In genomic region chr19:48878219-48879024, GRCh38 we compare ENCODE assay signal across 12 cellular contexts. TPM values are rescaled to one million over a fixed set of nuclear protein-coding genes. Genes with fewer than 3 reads are reported as not detected.
DNase-seq lines count a peak whose midpoint lies in the region; ATAC-seq and TF ChIP-seq lines count a peak whose summit lies in the region.
"Had no signal": no experiment of that assay in that cellular context is flagged by ENCODE, and none has a peak within 500 bp of the region (broad histone marks: within the 10 kb centered on the region; RNA-seq: fewer than 3 reads in every experiment).

No MANE protein-coding gene starts in this region.

- H3K9me3 Mint-ChIP-seq in activated naive CD4-positive, alpha-beta T cell treated with anti-CD3 and anti-CD28 coated beads for 36 hours: no peaks in the 10 kb centered on the region

- TF ChIP-seq CTCF in ascending aorta (IDR thresholded peaks at IDR 0.05) (no peak), liver (IDR thresholded peaks at IDR 0.05; ENCODE audit: low read depth, low read length, missing input control) (no peak), upper lobe of right lung (IDR thresholded peaks at IDR 0.05) (no peak)

- peaks cover 14 to 41% of the 10 kb centered on the region in 2 donors for H3K4me1 ChIP-seq in ascending aorta
- peaks cover 1 to 25% (median 15%) of the 10 kb centered on the region in 4 donors for H3K4me1 ChIP-seq in liver (ENCODE audit: control insufficient read depth in 4 of 4, insufficient read depth in 4 of 4, low read length in 3 of 4)
- peaks cover 43% of the 10 kb centered on the region for H3K4me1 ChIP-seq in upper lobe of right lung

- peaks cover 25 to 54% of the 10 kb centered on the region in 2 donors for H3K36me3 ChIP-seq in ascending aorta
- H3K36me3 ChIP-seq in liver (ENCODE audit: control insufficient read depth in 4 of 4, insufficient read depth in 3 of 4, low read depth in 1 of 4, low read length in 3 of 4): peaks cover 0 to 14% (median 9%) of the 10 kb centered on the region in 4 donors
- H3K36me3 ChIP-seq in upper lobe of right lung: peaks cover 45% of the 10 kb centered on the region
- H3K36me3 ChIP-seq: BE2C had no signal

- no peak overlapping the region for H3K4me3 ChIP-seq in ascending aorta
- H3K4me3 ChIP-seq in liver (ENCODE audit: low read depth in 1 of 3, low read length in 3 of 3): no peak overlapping the region
- no peak overlapping the region for H3K4me3 ChIP-seq in upper lobe of right lung
- H3K4me3 ChIP-seq: thyroid gland had no signal

- H3K27ac Mint-ChIP-seq in activated naive CD4-positive, alpha-beta T cell treated with anti-CD3 and anti-CD28 coated beads for 36 hours: peak overlapping the region; percentile 63

- H3K4me1 Mint-ChIP-seq in activated naive CD4-positive, alpha-beta T cell treated with anti-CD3 and anti-CD28 coated beads for 36 hours (ENCODE audit: low read depth): peaks cover 38% of the 10 kb centered on the region

- ATAC-seq in upper lobe of right lung (peak; percentile 64), HG03439 (IDR thresholded peaks at IDR 0.05; ENCODE audit: unreplicated experiment) (no peak)

- H3K27me3 ChIP-seq in ascending aorta: no peaks in the 10 kb centered on the region
- no peaks in the 10 kb centered on the region for H3K27me3 ChIP-seq in liver (ENCODE audit: control insufficient read depth in 4 of 4, insufficient read depth in 4 of 4, low read length in 3 of 4)
- H3K27me3 ChIP-seq in upper lobe of right lung: no peaks in the 10 kb centered on the region
- H3K27me3 ChIP-seq: BE2C, thyroid gland had no signal

- peak in 1 of 2 donors; percentile 15 for TF ChIP-seq RAD21 in liver (IDR thresholded peaks at IDR 0.05)

- whole genome bisulfite sequencing in liver: 83% methylated on average over 10 of the region's 10 CpGs

- no peaks in the 10 kb centered on the region for H3K9me3 ChIP-seq in ascending aorta
- H3K9me3 ChIP-seq in liver (ENCODE audit: control insufficient read depth in 4 of 4, low read length in 3 of 4): no peaks in the 10 kb centered on the region
- no peaks in the 10 kb centered on the region for H3K9me3 ChIP-seq in upper lobe of right lung
- H3K9me3 ChIP-seq: BE2C, thyroid gland had no signal

- no peak overlapping the region for H3K4me3 Mint-ChIP-seq in activated naive CD4-positive, alpha-beta T cell treated with anti-CD3 and anti-CD28 coated beads for 36 hours

- H3K27me3 Mint-ChIP-seq in activated naive CD4-positive, alpha-beta T cell treated with anti-CD3 and anti-CD28 coated beads for 36 hours (ENCODE audit: low read depth): no peaks in the 10 kb centered on the region

- H3K9ac ChIP-seq in liver (ENCODE audit: low read depth in 1 of 2, low read length in 2 of 2): no peak overlapping the region

- DNase-seq in activated naive CD4-positive, alpha-beta T cell treated with anti-CD3 and anti-CD28 coated beads for 36 hours: no peak
- DNase-seq in activated naive CD4-positive, alpha-beta T cell (lab: John Stamatoyannopoulos, UW): no peak
- DNase-seq in ascending aorta (ENCODE audit: low spot score in 2 of 2) (peak; percentile 68 to 94), upper lobe of right lung (no peak), NCI-H1417 (lab: John Stamatoyannopoulos, UW) (no peak), NOMO-1 (lab: John Stamatoyannopoulos, UW; ENCODE audit: unreplicated experiment in 2 of 2) (no peak)
- DNase-seq: BE2C, Kasumi-1, T-helper 9 cell, thyroid gland had no signal

- intact Hi-C loops in activated naive CD4-positive, alpha-beta T cell treated with anti-CD3 and anti-CD28 coated beads for 36 hours (cut with micrococcal nuclease): loop anchor here (10.0 kb wide), 3 partner anchors 236 to 624 kb away; partner anchors contain the start of genes C19orf73, CARD8, LIN7B and PPFIA3
- intact Hi-C loops in ascending aorta (cut with DNase I) (loop anchor here (1.0 kb wide), 1 partner anchor 22 kb away; the partner anchor contains the start of gene NUCB1), upper lobe of right lung (cut with DNase I) (no loop called here)

- peaks cover 46% of the 10 kb centered on the region for H3K36me3 Mint-ChIP-seq in activated naive CD4-positive, alpha-beta T cell treated with anti-CD3 and anti-CD28 coated beads for 36 hours (ENCODE audit: low read depth)

- peak overlapping the region; percentile 100 for H3K27ac ChIP-seq in ascending aorta
- H3K27ac ChIP-seq in liver (ENCODE audit: low read depth in 1 of 2, low read length in 2 of 2): peak overlapping the region; percentile 26 to 50
- peak overlapping the region; percentile 44 for H3K27ac ChIP-seq in upper lobe of right lung

- CTCF ChIA-PET in activated naive CD4-positive, alpha-beta T cell treated with anti-CD3 and anti-CD28 coated beads for 36 hours (lab: Charles Lee): interaction anchor here (0.6 to 0.9 kb wide), 2 partner anchors 92 to 1903 kb away, joined by 3 to 4 read pairs; no protein-coding TSS in a partner anchor

TF ChIP-seq in liver, 16 proteins besides CTCF, POLR2A, EP300 and RAD21:
- TF ChIP-seq EGR1 (IDR thresholded peaks at IDR 0.05; ENCODE audit: low read depth in 2 of 2): no peak
- TF ChIP-seq HNF4G (IDR thresholded peaks at IDR 0.05): no peak
- peak in 1 of 2 donors; percentile 17 for TF ChIP-seq RXRA (IDR thresholded peaks at IDR 0.05)
- TF ChIP-seq NR2F2 (IDR thresholded peaks at IDR 0.05): peak; percentile 63

RNA-seq across cellular contexts. Expression of gene PPP1R15A, which starts 6.2 kb away (rescaled TPM):
- 10 to 100 TPM; 96.5 to 97.4 TPM for total RNA-seq in activated naive CD4-positive, alpha-beta T cell treated with anti-CD3 and anti-CD28 coated beads for 36 hours
- total RNA-seq in ascending aorta: 142 TPM
- 10 to 100 TPM; 13.2 to 52.5 TPM for total RNA-seq in liver
- polyA plus RNA-seq in liver: 1 to 10 TPM; 5.6 to 9.3 TPM
- 80.9 TPM for total RNA-seq in upper lobe of right lung

RNA-seq across cellular contexts. Expression of gene PLEKHA4, which starts 10.0 kb away (rescaled TPM):
- total RNA-seq in activated naive CD4-positive, alpha-beta T cell treated with anti-CD3 and anti-CD28 coated beads for 36 hours: 1 to 10 TPM; 8.3 to 8.8 TPM
- 237 TPM for total RNA-seq in ascending aorta
- 1 to 10 TPM; 4.4 to 7.3 TPM for total RNA-seq in liver
- polyA plus RNA-seq in liver: 10 to 100 TPM in 1 of 2 donors, 1 to 10 TPM in 1; 5.3 to 17.2 TPM
- 16.0 TPM for total RNA-seq in upper lobe of right lung

RNA-seq across cellular contexts. Expression of gene TULP2, which starts 20.1 kb away (rescaled TPM):
- total RNA-seq in activated naive CD4-positive, alpha-beta T cell treated with anti-CD3 and anti-CD28 coated beads for 36 hours: under 1 TPM; 0.54 to 0.81 TPM
- total RNA-seq in ascending aorta (not detected), liver (under 1 TPM in 1 of 2 donors, not detected in 1; 0.05 TPM), upper lobe of right lung (not detected)
- polyA plus RNA-seq in liver: under 1 TPM; 0.03 to 0.19 TPM

RNA-seq across cellular contexts. Expression of gene NUCB1, which starts 21.7 kb away (rescaled TPM):
- 100 to 1,000 TPM; 172 to 182 TPM for total RNA-seq in activated naive CD4-positive, alpha-beta T cell treated with anti-CD3 and anti-CD28 coated beads for 36 hours
- total RNA-seq in ascending aorta (505 TPM), liver (100 to 1,000 TPM; 196 to 280 TPM), upper lobe of right lung (287 TPM)
- polyA plus RNA-seq in liver: 100 to 1,000 TPM; 186 to 775 TPM

RNA-seq across cellular contexts. Expression of gene HSD17B14, which starts 42.1 kb away (rescaled TPM):
- under 1 TPM in 1 of 2 experiments, not detected in 1; 0.50 TPM for total RNA-seq in activated naive CD4-positive, alpha-beta T cell treated with anti-CD3 and anti-CD28 coated beads for 36 hours
- 9.8 TPM for total RNA-seq in ascending aorta
- total RNA-seq in liver: 10 to 100 TPM in 1 of 2 donors, 1 to 10 TPM in 1; 3.7 to 11.2 TPM
- 10 to 100 TPM in 1 of 2 donors, 1 to 10 TPM in 1; 4.9 to 12.6 TPM for polyA plus RNA-seq in liver
- 23.5 TPM for total RNA-seq in upper lobe of right lung

Comparison
In these comparisons a context has a peak if more than half of its experiments do, and no peak if none do; other contexts are left out.
1. DNase-seq: peak in ascending aorta (2 of 2); none in activated naive CD4-positive, alpha-beta T cell treated with anti-CD3 and anti-CD28 coated beads for 36 hours (single experiment), activated naive CD4-positive, alpha-beta T cell (0 of 4), upper lobe of right lung (single experiment), NCI-H1417 (0 of 3) and NOMO-1 (0 of 2).
2. H3K27ac ChIP-seq: peak in every context shown above with its lines; median percentile 100 in ascending aorta; 44 in upper lobe of right lung; 38 in liver.
3. RNA of gene PLEKHA4, which starts 10.0 kb away (total RNA-seq): 237 TPM in ascending aorta (single experiment); 16.0 TPM in upper lobe of right lung (single experiment), 8.3 to 8.8 TPM in activated naive CD4-positive, alpha-beta T cell treated with anti-CD3 and anti-CD28 coated beads for 36 hours and 4.4 to 7.3 TPM in liver; every median in the first group is over 10 times any median in the second.